16 cellular contexts compared by ENCODE assay signal in the genomic region with DNA sequence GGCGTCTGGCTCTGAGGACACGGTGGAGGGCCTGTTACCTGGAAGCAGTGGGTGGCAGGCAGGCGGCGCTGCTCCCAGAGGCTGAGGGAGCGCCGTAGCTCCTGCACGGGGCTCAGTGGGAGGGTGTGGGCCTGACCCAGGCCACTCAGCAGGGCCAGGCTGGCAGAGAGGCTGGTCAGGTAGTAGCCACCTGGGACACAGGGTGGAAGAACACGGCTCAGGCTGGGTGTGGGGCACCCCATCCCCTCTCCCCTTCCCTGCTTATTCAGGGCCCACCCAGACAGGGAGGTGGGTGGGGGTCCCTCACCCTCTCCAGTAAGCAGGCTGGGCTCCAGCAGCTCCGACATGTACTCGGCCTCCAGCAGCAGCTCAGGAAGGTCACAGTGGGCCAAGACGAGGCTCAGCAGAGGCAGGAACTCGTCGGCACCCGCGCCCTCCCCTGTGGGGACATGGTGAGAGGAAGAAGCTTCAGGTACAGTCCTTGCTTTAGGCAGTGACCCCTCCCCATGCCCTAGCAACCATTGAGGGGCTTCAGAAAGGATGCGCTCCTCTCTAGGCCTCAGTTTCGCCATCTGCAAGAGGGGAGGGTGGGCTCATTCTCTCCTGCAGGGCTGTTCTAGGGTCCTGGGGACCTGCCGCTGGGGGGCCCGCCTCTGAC. TPM values are rescaled to one million over a fixed set of nuclear protein-coding genes. Genes with fewer than 3 reads are reported as not detected.
A peak's percentile ranks its signal among the peaks of the same experiment; 100 is the strongest.
DNase-seq lines count a peak whose midpoint lies in the region; TF ChIP-seq lines count a peak whose summit lies in the region.
"Had no signal": no experiment of that assay in that cellular context is flagged by ENCODE, and none has a peak within 500 bp of the region (broad histone marks: within the 10 kb centered on the region; RNA-seq: fewer than 3 reads in every experiment).

No MANE protein-coding gene starts in this region.

- H4K8ac ChIP-seq in neuronal stem cell (ENCODE audit: low read depth, low read length), result no peak overlapping the region

- peak overlapping the region; percentile 55 for H3K9ac ChIP-seq in neuronal stem cell (ENCODE audit: low read depth, low read length, poor library complexity)
- H3K9ac ChIP-seq in colonic mucosa (ENCODE audit: low read depth in 2 of 2, low read length in 2 of 2), result no peak overlapping the region

- peak overlapping the region; percentile 51 for H3K18ac ChIP-seq in neuronal stem cell (ENCODE audit: low read length)

- peak overlapping the region; percentile 1 for H2BK15ac ChIP-seq in neuronal stem cell (ENCODE audit: low read length)

- no peak overlapping the region for H2AK5ac ChIP-seq in neuronal stem cell (ENCODE audit: low read depth, low read length)

- H3K4me3 ChIP-seq in H7 (ENCODE audit: insufficient read depth, low read depth, low read length), result no peak overlapping the region
- H3K4me3 ChIP-seq in neuronal stem cell (ENCODE audit: low read length in 2 of 2), result peak overlapping the region in 1 of 2 donors; percentile 19
- no peak overlapping the region for H3K4me3 ChIP-seq in colonic mucosa

- H3K27ac Mint-ChIP-seq in activated naive CD4-positive, alpha-beta T cell treated with anti-CD3 and anti-CD28 coated beads for 36 hours, result no peak overlapping the region
- H3K27ac Mint-ChIP-seq in activated naive CD4-positive, alpha-beta T cell treated with anti-CD3 and anti-CD28 coated beads, Interleukin-2, amount 10 ng/mL, durations not matched to agents 7 days and 5 days, result no peak overlapping the region
- no peak overlapping the region for H3K27ac Mint-ChIP-seq in chondrocyte (ENCODE audit: unreplicated experiment)

- H3K4me1 ChIP-seq in neuronal stem cell (ENCODE audit: control insufficient read depth in 2 of 2, insufficient read depth in 1 of 2, low read depth in 1 of 2, low read length in 2 of 2) (peaks cover 18 to 28% of the 10 kb centered on the region in 2 donors), colonic mucosa (peaks cover 19% of the 10 kb centered on the region)

- H3K23ac ChIP-seq in neuronal stem cell (ENCODE audit: low read depth, low read length, poor library complexity), result no peak overlapping the region

- peaks cover 4% of the 10 kb centered on the region for H3K79me1 ChIP-seq in neuronal stem cell (ENCODE audit: low read depth, low read length)

- H3K27ac ChIP-seq in neuronal stem cell (replicated peaks; ENCODE audit: low read length) (no peak overlapping the region), colonic mucosa (no peak overlapping the region)

- no peak overlapping the region for H3K4ac ChIP-seq in neuronal stem cell (ENCODE audit: low read length)

- intact Hi-C loops in activated naive CD4-positive, alpha-beta T cell treated with anti-CD3 and anti-CD28 coated beads for 36 hours (cut with micrococcal nuclease), result no loop called here
- intact Hi-C loops in colonic mucosa (cut with DNase I), result no loop called here

- peak; percentile 3 for DNase-seq in activated naive CD4-positive, alpha-beta T cell treated with anti-CD3 and anti-CD28 coated beads for 36 hours
- no peak for DNase-seq in activated naive CD4-positive, alpha-beta T cell treated with anti-CD3 and anti-CD28 coated beads, Interleukin-2, amount 10 ng/mL, durations not matched to agents 7 days and 5 days
- DNase-seq in H7 (peak; percentile 58), chondrocyte (ENCODE audit: low spot score) (peak; percentile 75), neuronal stem cell (ENCODE audit: low spot score) (no peak), midbrain (lab: John Stamatoyannopoulos, UW) (no peak), NCI-H128 (lab: John Stamatoyannopoulos, UW; ENCODE audit: unreplicated experiment) (no peak), colonic mucosa (no peak)
- DNase-seq: COR-L47, DMS153, MV-4-11, NCI-H1436, NCI-H2029 treated with DMSO at 0.1 percent for 48 hours, NCI-H446 treated with DMSO at 0.1 percent for 48 hours, NCI-H748 treated with DMSO at 0.1 percent for 48 hours, PC-3 had no signal

- no peak overlapping the region for H3K14ac ChIP-seq in neuronal stem cell (ENCODE audit: low read length)

- no peak overlapping the region for H4K91ac ChIP-seq in neuronal stem cell (ENCODE audit: low read depth, low read length, poor library complexity)

- H2BK120ac ChIP-seq in neuronal stem cell (ENCODE audit: low read depth, low read length), result no peak overlapping the region

- no peaks in the 10 kb centered on the region for H3K9me3 Mint-ChIP-seq in activated naive CD4-positive, alpha-beta T cell treated with anti-CD3 and anti-CD28 coated beads for 36 hours
- H3K9me3 Mint-ChIP-seq in activated naive CD4-positive, alpha-beta T cell treated with anti-CD3 and anti-CD28 coated beads, Interleukin-2, amount 10 ng/mL, durations not matched to agents 7 days and 5 days, result no peaks in the 10 kb centered on the region
- H3K9me3 Mint-ChIP-seq in chondrocyte (ENCODE audit: low read depth), result no peaks in the 10 kb centered on the region

- H3K4me1 Mint-ChIP-seq in activated naive CD4-positive, alpha-beta T cell treated with anti-CD3 and anti-CD28 coated beads for 36 hours (ENCODE audit: low read depth), result peaks cover 28% of the 10 kb centered on the region
- H3K4me1 Mint-ChIP-seq in activated naive CD4-positive, alpha-beta T cell treated with anti-CD3 and anti-CD28 coated beads, Interleukin-2, amount 10 ng/mL, durations not matched to agents 7 days and 5 days, result peaks cover 30% of the 10 kb centered on the region
- H3K4me1 Mint-ChIP-seq in chondrocyte (ENCODE audit: low read depth), result peaks cover 33% of the 10 kb centered on the region

- H3K36me3 ChIP-seq in H7 (replicated peaks; ENCODE audit: control insufficient read depth, insufficient read depth, low read length) (no peaks in the 10 kb centered on the region; the same call in 1 of the 2 replicates), neuronal stem cell (replicated peaks in 1 of 2; ENCODE audit: control insufficient read depth in 2 of 2, insufficient read depth in 2 of 2, low read length in 2 of 2) (peaks cover 5 to 8% of the 10 kb centered on the region in 2 donors), colonic mucosa (no peaks in the 10 kb centered on the region)

- H2AFZ ChIP-seq in neuronal stem cell (ENCODE audit: low read length), result no peak overlapping the region

- TF ChIP-seq CTCF in chondrocyte (IDR thresholded peaks at IDR 0.05) (no peak), colonic mucosa (IDR thresholded peaks at IDR 0.05) (no peak)

- no peak overlapping the region for H3K4me2 ChIP-seq in neuronal stem cell (ENCODE audit: insufficient read depth, low read length, poor library complexity, severe bottlenecking)

- H3K36me3 Mint-ChIP-seq in activated naive CD4-positive, alpha-beta T cell treated with anti-CD3 and anti-CD28 coated beads for 36 hours (ENCODE audit: low read depth), result no peaks in the 10 kb centered on the region
- H3K36me3 Mint-ChIP-seq in activated naive CD4-positive, alpha-beta T cell treated with anti-CD3 and anti-CD28 coated beads, Interleukin-2, amount 10 ng/mL, durations not matched to agents 7 days and 5 days, result peaks cover 10% of the 10 kb centered on the region
- peaks cover 5% of the 10 kb centered on the region for H3K36me3 Mint-ChIP-seq in chondrocyte (ENCODE audit: low read depth)

- no CpG with 5 or more reads among the region's 19 CpGs for WGBS in neuronal stem cell (ENCODE audit: extremely low coverage in 2 of 2, insufficient read length in 2 of 2, insufficient replicate concordance in 1 of 2), 2 donors

- H3K27me3 Mint-ChIP-seq in activated naive CD4-positive, alpha-beta T cell treated with anti-CD3 and anti-CD28 coated beads for 36 hours (ENCODE audit: low read depth), result no peaks in the 10 kb centered on the region
- peaks cover 14% of the 10 kb centered on the region for H3K27me3 Mint-ChIP-seq in activated naive CD4-positive, alpha-beta T cell treated with anti-CD3 and anti-CD28 coated beads, Interleukin-2, amount 10 ng/mL, durations not matched to agents 7 days and 5 days
- no peaks in the 10 kb centered on the region for H3K27me3 Mint-ChIP-seq in chondrocyte (ENCODE audit: low read depth)

- H3K9me3 ChIP-seq in neuronal stem cell (replicated peaks in 1 of 2; ENCODE audit: control insufficient read depth in 2 of 2, insufficient read depth in 1 of 2, low read depth in 1 of 2, low read length in 2 of 2) (no peaks in the 10 kb centered on the region), colonic mucosa (no peaks in the 10 kb centered on the region)

- no peak overlapping the region for H2BK12ac ChIP-seq in neuronal stem cell (ENCODE audit: low read length)

- H2BK5ac ChIP-seq in neuronal stem cell (ENCODE audit: low read length), result no peak overlapping the region

- CTCF ChIA-PET in activated naive CD4-positive, alpha-beta T cell treated with anti-CD3 and anti-CD28 coated beads for 36 hours (lab: Charles Lee), result interaction anchor here (3.3 kb wide), 1 partner anchor 22 kb away, joined by 21 read pairs; no protein-coding TSS in a partner anchor
- CTCF ChIA-PET in activated naive CD4-positive, alpha-beta T cell treated with anti-CD3 and anti-CD28 coated beads, Interleukin-2, amount 10 ng/mL, durations not matched to agents 7 days and 5 days (lab: Charles Lee), result interaction anchor here (4.4 kb wide), 1 partner anchor 22 kb away, joined by 41 read pairs; no protein-coding TSS in a partner anchor

- H3K27me3 ChIP-seq in H7 (ENCODE audit: control insufficient read depth, insufficient read depth, low read length), result peaks cover 1% of the 10 kb centered on the region; the same call in 1 of the 2 replicates
- no peaks in the 10 kb centered on the region for H3K27me3 ChIP-seq in neuronal stem cell (ENCODE audit: control insufficient read depth in 3 of 3, insufficient read depth in 3 of 3, low read depth in 1 of 3, low read length in 3 of 3)
- H3K27me3 ChIP-seq in colonic mucosa, result no peaks in the 10 kb centered on the region

- no peak overlapping the region for H3K4me3 Mint-ChIP-seq in activated naive CD4-positive, alpha-beta T cell treated with anti-CD3 and anti-CD28 coated beads for 36 hours
- H3K4me3 Mint-ChIP-seq in activated naive CD4-positive, alpha-beta T cell treated with anti-CD3 and anti-CD28 coated beads, Interleukin-2, amount 10 ng/mL, durations not matched to agents 7 days and 5 days, result no peak overlapping the region
- H3K4me3 Mint-ChIP-seq in chondrocyte (ENCODE audit: unreplicated experiment), result no peak overlapping the region

RNA-seq across cellular contexts. Expression of a gene that starts 2.9 kb away (rescaled TPM):
- 1 to 10 TPM; 2.0 to 2.6 TPM for total RNA-seq in activated naive CD4-positive, alpha-beta T cell treated with anti-CD3 and anti-CD28 coated beads for 36 hours
- total RNA-seq in H7 (2014; rRNA removed; shearing (Covaris generic)), result 7.2 and 9.6 TPM in 2 replicates
- 7.1 to 7.7 TPM (median 7.2 TPM) in 3 replicates for total RNA-seq in chondrocyte
- 2.4 TPM for polyA plus RNA-seq in neuronal stem cell (2013, experiment 1 of 2)
- 2.1 TPM for polyA plus RNA-seq in neuronal stem cell (2013, experiment 2 of 2)
- 10 to 100 TPM; 11.6 to 20.0 TPM for total RNA-seq in colonic mucosa

RNA-seq across cellular contexts. Expression of a gene that starts 11.6 kb away (rescaled TPM):
- 10 to 100 TPM; 24.0 to 25.3 TPM for total RNA-seq in activated naive CD4-positive, alpha-beta T cell treated with anti-CD3 and anti-CD28 coated beads for 36 hours
- total RNA-seq in H7 (2014; rRNA removed; shearing (Covaris generic)), result 53.5 and 72.8 TPM in 2 replicates
- 22.4 to 23.6 TPM (median 23.3 TPM) in 3 replicates for total RNA-seq in chondrocyte
- 23.5 TPM for polyA plus RNA-seq in neuronal stem cell (2013, experiment 1 of 2)
- 21.8 TPM for polyA plus RNA-seq in neuronal stem cell (2013, experiment 2 of 2)
- total RNA-seq in colonic mucosa, result 10 to 100 TPM; 31.1 to 64.6 TPM

RNA-seq across cellular contexts. Expression of a gene that starts 14.1 kb away (rescaled TPM):
- 1 to 10 TPM; 5.4 to 5.8 TPM for total RNA-seq in activated naive CD4-positive, alpha-beta T cell treated with anti-CD3 and anti-CD28 coated beads for 36 hours
- total RNA-seq in H7 (2014; rRNA removed; shearing (Covaris generic)), result 41.6 and 41.9 TPM in 2 replicates
- 18.2 to 30.4 TPM (median 21.1 TPM) in 3 replicates for total RNA-seq in chondrocyte
- polyA plus RNA-seq in neuronal stem cell (2013, experiment 1 of 2), result 31.8 TPM
- polyA plus RNA-seq in neuronal stem cell (2013, experiment 2 of 2), result 30.8 TPM
- total RNA-seq in colonic mucosa, result 10 to 100 TPM; 14.2 to 20.2 TPM

RNA-seq across cellular contexts. Expression of a gene that starts 16.5 kb away (rescaled TPM):
- under 1 TPM; 0.15 to 0.26 TPM for total RNA-seq in activated naive CD4-positive, alpha-beta T cell treated with anti-CD3 and anti-CD28 coated beads for 36 hours
- 0.83 and 1.4 TPM in 2 replicates for total RNA-seq in H7 (2014; rRNA removed; shearing (Covaris generic))
- 44.5 to 113 TPM (median 109 TPM) in 3 replicates for total RNA-seq in chondrocyte
- 3.3 TPM for polyA plus RNA-seq in neuronal stem cell (2013, experiment 1 of 2)
- polyA plus RNA-seq in neuronal stem cell (2013, experiment 2 of 2), result 3.2 TPM
- 1 to 10 TPM; 4.9 to 8.8 TPM for total RNA-seq in colonic mucosa
- total RNA-seq: PC-3 had no signal

RNA-seq across cellular contexts. Expression of a gene that starts 38.2 kb away (rescaled TPM):
- total RNA-seq in activated naive CD4-positive, alpha-beta T cell treated with anti-CD3 and anti-CD28 coated beads for 36 hours, result 1 to 10 TPM; 6.6 to 7.4 TPM
- 23.8 and 32.1 TPM in 2 replicates for total RNA-seq in H7 (2014; rRNA removed; shearing (Covaris generic))
- total RNA-seq in chondrocyte (2.6 to 8.9 TPM (median 7.9 TPM) in 3 replicates), colonic mucosa (10 to 100 TPM; 20.2 to 28.3 TPM)
- 36.9 TPM for polyA plus RNA-seq in neuronal stem cell (2013, experiment 1 of 2)
- polyA plus RNA-seq in neuronal stem cell (2013, experiment 2 of 2), result 36.4 TPM

Comparison
In these comparisons a context has a peak if more than half of its experiments do, and no peak if none do; other contexts are left out.
1. DNase-seq: peak in activated naive CD4-positive, alpha-beta T cell treated with anti-CD3 and anti-CD28 coated beads for 36 hours (single experiment), H7 (single experiment) and chondrocyte (single experiment); none in activated naive CD4-positive, alpha-beta T cell treated with anti-CD3 and anti-CD28 coated beads, Interleukin-2, amount 10 ng/mL, durations not matched to agents 7 days and 5 days (single experiment), neuronal stem cell (single experiment), midbrain (single experiment), NCI-H128 (single experiment) and colonic mucosa (single experiment).